18 cellular contexts compared by ENCODE assay signal in the genomic region with DNA sequence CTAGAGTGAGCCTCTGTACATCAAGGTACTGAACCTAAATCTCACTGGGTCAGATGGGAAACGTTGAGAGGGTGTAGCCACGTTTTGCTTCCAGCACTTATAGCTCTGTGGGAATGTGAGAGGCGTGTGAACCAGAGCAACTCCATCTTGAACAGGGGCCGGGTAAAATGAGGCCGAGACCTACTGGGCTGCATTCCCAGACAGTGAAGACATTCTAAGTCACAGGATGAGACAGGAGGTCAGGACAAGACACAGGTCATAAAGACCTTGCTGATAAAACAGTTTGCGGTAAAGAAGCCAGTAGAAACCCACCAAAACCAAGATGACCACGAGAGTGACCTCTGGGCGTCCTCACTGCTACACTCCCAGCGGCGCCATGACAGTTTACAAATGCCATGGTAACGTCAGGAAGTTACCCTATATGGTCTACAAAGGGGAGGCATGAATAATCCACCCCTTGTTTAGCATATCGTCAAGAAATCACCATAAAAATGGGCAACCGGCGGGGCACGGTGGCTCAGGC.
DNase-seq lines count a peak whose midpoint lies in the region; ATAC-seq and TF ChIP-seq lines count a peak whose summit lies in the region.
"Had no signal": no experiment of that assay in that cellular context is flagged by ENCODE, and none has a peak within 500 bp of the region (broad histone marks: within the 10 kb centered on the region; RNA-seq: fewer than 3 reads in every experiment).

No MANE protein-coding gene starts in this region.

- ATAC-seq in GM21737 (IDR thresholded peaks at IDR 0.05; ENCODE audit: unreplicated experiment) (no peak), HG03460 (IDR thresholded peaks at IDR 0.05; ENCODE audit: unreplicated experiment) (no peak), omental fat pad (ENCODE audit: low FRiP score) (no peak)

- H3K9me3 Mint-ChIP-seq in CD14-positive monocyte (peaks cover 0 to 11% (median 5%) of the 10 kb centered on the region in 7 donors), chondrocyte (ENCODE audit: low read depth) (no peaks in the 10 kb centered on the region)

- DNase-seq in CD14-positive monocyte (ENCODE audit: low spot score) (no peak), NT2/D1 (ENCODE audit: low read depth, low spot score) (peak; percentile 82), chondrocyte (ENCODE audit: low spot score) (no peak), islet precursor cell (peak; percentile 95), left ventricle myocardium inferior (no peak), omental fat pad (ENCODE audit: low spot score) (no peak)
- DNase-seq: C1 segment of cervical spinal cord, HFFc6, MG63, NCI-H1092 treated with DMSO at 0.1 percent for 48 hours, NCI-H1694 treated with DMSO at 0.1 percent for 48 hours, NCI-H2171, NCI-H446 treated with DMSO at 0.1 percent for 48 hours, NCI-H748 treated with DMSO at 0.1 percent for 48 hours, Peyer's patch, SHP77 treated with DMSO at 0.1 percent for 48 hours had no signal

- H3K4me3 ChIP-seq in NT2/D1 (ENCODE audit: insufficient read length, low read depth) (no peak overlapping the region), left ventricle myocardium inferior (no peak overlapping the region)
- H3K4me3 ChIP-seq: MG63, Peyer's patch had no signal

- H3K27me3 Mint-ChIP-seq in CD14-positive monocyte (ENCODE audit: low read depth in 3 of 3) (peaks cover 0 to 2% (median 0%) of the 10 kb centered on the region in 3 donors), chondrocyte (ENCODE audit: low read depth) (no peaks in the 10 kb centered on the region)

- H3K4me1 ChIP-seq in NT2/D1 (ENCODE audit: insufficient read depth, insufficient read length) (peaks cover 11% of the 10 kb centered on the region), left ventricle myocardium inferior (peaks cover 37% of the 10 kb centered on the region)

- no peak overlapping the region for H3K9ac ChIP-seq in NT2/D1 (ENCODE audit: insufficient read length, low read depth)

- TF ChIP-seq CTCF in CD14-positive monocyte (IDR thresholded peaks at IDR 0.05) (no peak), chondrocyte (IDR thresholded peaks at IDR 0.05) (no peak), left ventricle myocardium inferior (IDR thresholded peaks at IDR 0.05; ENCODE audit: borderline replicate concordance) (no peak), omental fat pad (IDR thresholded peaks at IDR 0.05) (no peak)

- peak overlapping the region in 4 of 7 donors; percentile 9 to 36 (median 30) for H3K27ac Mint-ChIP-seq in CD14-positive monocyte
- peak overlapping the region; percentile 61 for H3K27ac Mint-ChIP-seq in chondrocyte (ENCODE audit: unreplicated experiment)
- H3K27ac Mint-ChIP-seq: HFFc6 had no signal

- intact Hi-C loops in CD14-positive monocyte (cut with micrococcal nuclease): loop anchor here in 1 of 2 donors (5.0 kb wide), 1 partner anchor 36 kb away; no protein-coding TSS in a partner anchor
- intact Hi-C loops in left ventricle myocardium inferior (cut with micrococcal nuclease): no loop called here

- H3K27ac ChIP-seq in left ventricle myocardium inferior (replicated peaks): no peak overlapping the region
- H3K27ac ChIP-seq: Peyer's patch had no signal

- no peaks in the 10 kb centered on the region for H3K36me3 ChIP-seq in NT2/D1 (ENCODE audit: insufficient read depth, insufficient read length, low read length)
- no peaks in the 10 kb centered on the region for H3K36me3 ChIP-seq in left ventricle myocardium inferior
- H3K36me3 ChIP-seq: MG63, Peyer's patch had no signal

- H3K27me3 ChIP-seq in NT2/D1 (ENCODE audit: insufficient read depth, insufficient read length) (no peaks in the 10 kb centered on the region), left ventricle myocardium inferior (ENCODE audit: low read depth) (no peaks in the 10 kb centered on the region)
- H3K27me3 ChIP-seq: MG63, Peyer's patch had no signal

- H3K4me3 Mint-ChIP-seq in CD14-positive monocyte: no peak overlapping the region
- H3K4me3 Mint-ChIP-seq in chondrocyte (ENCODE audit: unreplicated experiment): no peak overlapping the region
- H3K4me3 Mint-ChIP-seq: HFFc6 had no signal

- H3K9me3 ChIP-seq in NT2/D1 (ENCODE audit: insufficient read depth, low read length) (peaks cover 9% of the 10 kb centered on the region; the same call in 1 of the 2 replicates), left ventricle myocardium inferior (replicated peaks) (peaks cover under 1% of the 10 kb centered on the region)
- H3K9me3 ChIP-seq: Peyer's patch had no signal

- H3K36me3 Mint-ChIP-seq in CD14-positive monocyte (peaks cover 0 to 2% of the 10 kb centered on the region in 2 donors), chondrocyte (ENCODE audit: low read depth) (no peaks in the 10 kb centered on the region)

- peaks cover 52% of the 10 kb centered on the region for H3K4me1 Mint-ChIP-seq in CD14-positive monocyte
- H3K4me1 Mint-ChIP-seq in chondrocyte (ENCODE audit: low read depth): peaks cover 39% of the 10 kb centered on the region

Comparison
In these comparisons a context has a peak if more than half of its experiments do, and no peak if none do; other contexts are left out.
1. DNase-seq: peak in NT2/D1 (single experiment) and islet precursor cell (single experiment); none in CD14-positive monocyte (single experiment), chondrocyte (single experiment), left ventricle myocardium inferior (single experiment) and omental fat pad (single experiment).